ENCODE assay signal across 24 cellular contexts in the genomic region with DNA sequence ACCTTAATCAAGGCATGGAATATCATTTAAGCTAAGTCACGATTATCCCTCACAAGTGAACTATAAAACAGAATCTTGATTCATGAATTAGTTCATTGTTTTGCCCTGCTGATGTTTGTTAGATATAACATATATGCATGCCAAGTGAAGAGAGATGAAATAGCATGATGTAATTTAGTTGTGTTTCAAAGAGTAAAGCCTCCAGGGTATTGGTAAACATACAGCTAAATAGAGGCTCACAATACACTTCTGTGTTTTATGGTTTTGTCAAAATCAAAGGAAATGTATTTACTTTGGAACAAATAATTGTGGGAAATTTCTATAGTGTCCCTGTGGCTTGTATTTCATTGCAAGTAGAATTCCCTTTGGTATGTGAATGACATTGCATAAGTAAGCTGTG.
"Had no signal": no experiment of that assay in that cellular context is flagged by ENCODE, and none has a peak within 500 bp of the region (broad histone marks: within the 10 kb centered on the region; RNA-seq: fewer than 3 reads in every experiment).

No MANE protein-coding gene starts in this region.

- H3K27ac ChIP-seq: HL-60, SJCRH30 had no signal

- H3K4me2 ChIP-seq: SK-N-SH had no signal

- FAIRE-seq: HTR-8/SVneo had no signal

- H3K36me3 ChIP-seq: SJCRH30 had no signal

- DNase-seq: KBM-7, MV-4-11, NCI-H1048, NCI-H1105 treated with DMSO at 0.1 percent for 48 hours, NCI-H1417 treated with DMSO at 0.1 percent for 48 hours, NCI-H146, NCI-H1694 treated with DMSO at 0.1 percent for 48 hours, NCI-H1930, NCI-H2107, NCI-H2227 treated with DMSO at 0.1 percent for 48 hours, NCI-H524, NCI-H526 treated with DMSO at 0.1 percent for 48 hours, NCI-H774, PC-3, SHP77 treated with DMSO at 0.1 percent for 48 hours, SJCRH30, SK-N-SH, SW 1271, T-helper 1 cell, T-helper 17 cell had no signal

- H3K9me3 ChIP-seq: SJCRH30, SK-N-SH had no signal

- ATAC-seq: Panc1, PC-3, Right ventricle myocardium inferior, T-helper 17 cell had no signal

- H3K27me3 ChIP-seq: SJCRH30 had no signal

- H3K4me3 ChIP-seq: SJCRH30 had no signal

- H3K9ac ChIP-seq: SK-N-SH had no signal
